Comparison of ENCODE assay signal across 8 cellular contexts in the genomic region with DNA sequence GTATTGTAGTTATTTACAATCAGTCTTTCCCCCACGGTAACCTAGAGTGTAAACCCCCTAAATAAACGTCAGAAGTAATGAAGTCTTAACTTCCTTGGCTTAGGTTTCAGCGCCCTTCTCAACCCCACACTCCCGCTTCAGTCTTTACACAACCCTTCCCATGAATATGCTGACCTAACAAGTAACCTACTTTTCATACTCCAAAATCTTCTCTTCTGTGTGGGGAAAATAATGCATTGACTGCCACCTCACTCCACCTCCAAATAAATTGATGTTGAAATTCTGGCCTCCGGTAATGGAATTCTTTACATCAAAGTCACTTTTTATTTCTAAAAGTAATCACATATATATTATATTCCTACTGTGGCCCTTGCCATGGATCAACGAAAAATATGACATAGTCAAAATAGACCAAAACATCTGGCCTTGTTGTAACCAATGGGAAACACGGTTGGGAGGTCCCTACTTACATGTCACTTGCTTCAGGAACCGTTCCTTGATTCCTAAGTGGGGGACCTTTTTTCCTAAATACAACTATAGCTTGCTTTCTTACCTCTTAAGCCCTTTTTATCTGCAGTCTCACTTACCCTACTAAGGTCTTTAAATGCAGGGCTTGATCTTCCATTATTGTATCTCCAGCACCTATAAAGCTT. TPM values are rescaled to one million over a fixed set of nuclear protein-coding genes. Genes with fewer than 3 reads are reported as not detected.
DNase-seq lines count a peak whose midpoint lies in the region; ATAC-seq and TF ChIP-seq lines count a peak whose summit lies in the region.

No MANE protein-coding gene starts in this region.

- H3K4me2 ChIP-seq in hepatocyte = peak overlapping the region; percentile 92

- H3K36me3 Mint-ChIP-seq in T-helper 2 cell treated with Interferon-gamma antibody and Interleukin-4, amounts not matched to agents 5 μg/mL and 100 μg/mL, for 36 hours (ENCODE audit: low read depth) = peaks cover 8% of the 10 kb centered on the region

- H4K20me1 ChIP-seq in hepatocyte (ENCODE audit: insufficient read depth, poor library complexity, severe bottlenecking) = no peaks in the 10 kb centered on the region

- no peaks in the 10 kb centered on the region for H3K9me3 ChIP-seq in cardiac muscle cell (ENCODE audit: low read depth)
- H3K9me3 ChIP-seq in hepatocyte (ENCODE audit: low read depth) = no peaks in the 10 kb centered on the region
- H3K9me3 ChIP-seq in subcutaneous abdominal adipose tissue (ENCODE audit: control insufficient read depth in 5 of 5, low read length in 5 of 5) = no peaks in the 10 kb centered on the region

- no peaks in the 10 kb centered on the region for H3K27me3 ChIP-seq in cardiac muscle cell
- H3K27me3 ChIP-seq in hepatocyte = no peaks in the 10 kb centered on the region
- no peaks in the 10 kb centered on the region for H3K27me3 ChIP-seq in subcutaneous abdominal adipose tissue (ENCODE audit: control insufficient read depth in 5 of 5, insufficient read depth in 4 of 5, low read length in 5 of 5)

- peak overlapping the region; percentile 75 for H2AFZ ChIP-seq in hepatocyte

- intact Hi-C loops in left cardiac atrium (cut with DNase I) = loop anchor here in 1 of 2 donors (5.0 kb wide), 1 partner anchor 72 kb away; no protein-coding TSS in a partner anchor

- H3K9me2 ChIP-seq in hepatocyte (replicated peaks; ENCODE audit: insufficient read depth) = no peaks in the 10 kb centered on the region

- H3K36me3 ChIP-seq in cardiac muscle cell (no peaks in the 10 kb centered on the region), hepatocyte (replicated peaks; ENCODE audit: insufficient read depth, low read depth) (no peaks in the 10 kb centered on the region), subcutaneous abdominal adipose tissue (ENCODE audit: control insufficient read depth in 5 of 5, insufficient read depth in 5 of 5, low read length in 5 of 5) (no peaks in the 10 kb centered on the region)

- H3K27ac Mint-ChIP-seq in T-helper 2 cell treated with Interferon-gamma antibody and Interleukin-4, amounts not matched to agents 5 μg/mL and 100 μg/mL, for 36 hours = peak overlapping the region; percentile 95

- DNase-seq in cardiac muscle cell (ENCODE audit: low read depth in 1 of 2, low spot score in 1 of 2) = peak in 1 of 2 donors; percentile 23
- DNase-seq in left cardiac atrium = no peak
- DNase-seq in T-helper 2 cell treated with Interferon-gamma antibody and Interleukin-4, amounts not matched to agents 5 μg/mL and 100 μg/mL, for 36 hours (ENCODE audit: low spot score) = no peak
- DNase-seq in hepatocyte (ENCODE audit: low spot score) = no peak
- DNase-seq in KG1 (lab: John Stamatoyannopoulos, UW) = no peak

- TF ChIP-seq CTCF in cardiac muscle cell (IDR thresholded peaks at IDR 0.05; ENCODE audit: low read depth, low read length) = no peak
- no peak for TF ChIP-seq CTCF in hepatocyte (IDR thresholded peaks at IDR 0.05; ENCODE audit: poor library complexity)

- ATAC-seq in left cardiac atrium (no peak), GM18498 (IDR thresholded peaks at IDR 0.05; ENCODE audit: unreplicated experiment) (no peak), HG03039 (IDR thresholded peaks at IDR 0.05; ENCODE audit: unreplicated experiment) (no peak)

- H3K27ac ChIP-seq in cardiac muscle cell (peak overlapping the region; percentile 99), hepatocyte (peak overlapping the region; percentile 100), subcutaneous abdominal adipose tissue (ENCODE audit: low read depth, low read length) (peak overlapping the region; percentile 95)

- H3K79me2 ChIP-seq in hepatocyte = peaks cover 75% of the 10 kb centered on the region

- no peaks in the 10 kb centered on the region for H3K9me3 Mint-ChIP-seq in T-helper 2 cell treated with Interferon-gamma antibody and Interleukin-4, amounts not matched to agents 5 μg/mL and 100 μg/mL, for 36 hours

- H3K9ac ChIP-seq in subcutaneous abdominal adipose tissue (ENCODE audit: low read length in 5 of 5) = peak overlapping the region; percentile 48 to 99 (median 96)

- peak overlapping the region; percentile 87 for H3K4me3 Mint-ChIP-seq in T-helper 2 cell treated with Interferon-gamma antibody and Interleukin-4, amounts not matched to agents 5 μg/mL and 100 μg/mL, for 36 hours

- H3K4me1 ChIP-seq in cardiac muscle cell (ENCODE audit: low read depth) = peaks cover 13% of the 10 kb centered on the region
- H3K4me1 ChIP-seq in hepatocyte (ENCODE audit: insufficient read depth) = peaks cover 15% of the 10 kb centered on the region
- H3K4me1 ChIP-seq in subcutaneous abdominal adipose tissue (ENCODE audit: control insufficient read depth in 5 of 5, insufficient read depth in 5 of 5, low read length in 5 of 5) = peaks cover 1 to 22% (median 17%) of the 10 kb centered on the region in 5 donors

- 13% methylated on average over 8 of the region's 8 CpGs for WGBS in hepatocyte (ENCODE audit: low lambda C conversion rate, missing lambda C conversion rate)

- H3K4me3 ChIP-seq in cardiac muscle cell (peak overlapping the region; percentile 60), hepatocyte (peak overlapping the region; percentile 74), subcutaneous abdominal adipose tissue (ENCODE audit: low read depth in 1 of 5, low read length in 5 of 5) (peak overlapping the region; percentile 62 to 95 (median 86))

- H3K4me1 Mint-ChIP-seq in T-helper 2 cell treated with Interferon-gamma antibody and Interleukin-4, amounts not matched to agents 5 μg/mL and 100 μg/mL, for 36 hours (ENCODE audit: low read depth) = peaks cover 43% of the 10 kb centered on the region

- no peaks in the 10 kb centered on the region for H3K27me3 Mint-ChIP-seq in T-helper 2 cell treated with Interferon-gamma antibody and Interleukin-4, amounts not matched to agents 5 μg/mL and 100 μg/mL, for 36 hours (ENCODE audit: low read depth)

RNA-seq across cellular contexts. Expression of a gene that starts 1.0 kb away (rescaled TPM):
- total RNA-seq in cardiac muscle cell (5.6 and 8.8 TPM in 2 replicates), left cardiac atrium (1 to 10 TPM; 3.0 TPM), hepatocyte (8.6 and 15.7 TPM in 2 replicates)
- polyA plus RNA-seq in cardiac muscle cell (4.3 and 7.2 TPM in 2 replicates), hepatocyte (2.7 and 3.2 TPM in 2 replicates)

RNA-seq across cellular contexts. Expression of a gene that starts 1.3 kb away (rescaled TPM):
- 7.8 and 19.2 TPM in 2 replicates for total RNA-seq in cardiac muscle cell
- polyA plus RNA-seq in cardiac muscle cell = 13.1 and 17.4 TPM in 2 replicates
- total RNA-seq in left cardiac atrium = 10 to 100 TPM; 12.4 to 12.8 TPM
- 13.4 and 18.2 TPM in 2 replicates for total RNA-seq in hepatocyte
- polyA plus RNA-seq in hepatocyte = 7.1 and 8.9 TPM in 2 replicates
